2 cellular contexts compared by ENCODE assay signal in genomic region chr1:18836654-18837053, GRCh38.
A peak's percentile ranks its signal among the peaks of the same experiment; 100 is the strongest.
TF ChIP-seq lines count a peak whose summit lies in the region.

No MANE protein-coding gene starts in this region.

TF ChIP-seq in HepG2, 621 proteins besides CTCF, POLR2A, EP300 and RAD21:
- TF ChIP-seq AGO2 (optimal IDR thresholded peaks at IDR 0.05; ENCODE audit: low read depth, low read length) (no peak), NFYC (CRISPR knock-in tag; IDR thresholded peaks at IDR 0.05) (peak; percentile 66), ZNF142 (CRISPR knock-in tag; IDR thresholded peaks at IDR 0.05) (no peak), DZIP1 (CRISPR knock-in tag; IDR thresholded peaks at IDR 0.05) (no peak), USF2 (IDR thresholded peaks at IDR 0.05; ENCODE audit: low read depth, low read length) (peak; percentile 29; the same call in 1 of the 2 replicates), USF2 (CRISPR knock-in tag; IDR thresholded peaks at IDR 0.05; ENCODE audit: borderline replicate concordance) (no peak; the same call in 1 of the 2 replicates), NFYB (CRISPR knock-in tag; IDR thresholded peaks at IDR 0.05) (peak; percentile 76)

TF ChIP-seq in H1, 55 proteins besides CTCF, POLR2A, EP300 and RAD21:
- TF ChIP-seq CREB1 (IDR thresholded peaks at IDR 0.05), result no peak
- TF ChIP-seq ATF2 (IDR thresholded peaks at IDR 0.05; ENCODE audit: low read length), result no peak
- no peak for TF ChIP-seq EZH2 (IDR thresholded peaks at IDR 0.05; ENCODE audit: low read depth, low read length, severe bottlenecking)
- no peak for TF ChIP-seq CBX8 (IDR thresholded peaks at IDR 0.05; ENCODE audit: borderline replicate concordance, low read depth, low read length)
- TF ChIP-seq SP1 (IDR thresholded peaks at IDR 0.05; ENCODE audit: low read depth, low read length), result peak; percentile 39; the same call in 1 of the 2 replicates
- TF ChIP-seq EGR1 (IDR thresholded peaks at IDR 0.05; ENCODE audit: borderline replicate concordance, low read depth, low read length), result no peak
- TF ChIP-seq ATF3 (IDR thresholded peaks at IDR 0.05; ENCODE audit: insufficient read depth, low read depth, low read length), result peak; percentile 58
- peak; percentile 84 for TF ChIP-seq USF2 (IDR thresholded peaks at IDR 0.05; ENCODE audit: low read length)
